Comparison of ENCODE assay signal across 14 cellular contexts in genomic region chr15:75357976-75358673, GRCh38. TPM values are rescaled to one million over a fixed set of nuclear protein-coding genes. Genes with fewer than 3 reads are reported as not detected.
DNase-seq lines count a peak whose midpoint lies in the region; ATAC-seq, FAIRE-seq and TF ChIP-seq lines count a peak whose summit lies in the region.
"Had no signal": no experiment of that assay in that cellular context is flagged by ENCODE, and none has a peak within 500 bp of the region (broad histone marks: within the 10 kb centered on the region; RNA-seq: fewer than 3 reads in every experiment).

No MANE protein-coding gene starts in this region.

- in situ Hi-C loops in HepG2 (cut with HindIII; ENCODE audit: extremely low pct_ligation_motif_present, low pct_unique_long_range_greater_than_20kb) (no loop called here), K562 (cut with MboI) (no loop called here)

- H3K27me3 Mint-ChIP-seq in naive B cell: no peaks in the 10 kb centered on the region
- H3K27me3 Mint-ChIP-seq in activated CD4-positive, alpha-beta memory T cell treated with anti-CD3 and anti-CD28 coated beads, Interleukin-2, amount 10 ng/mL, durations not matched to agents 7 days and 5 days: no peaks in the 10 kb centered on the region
- H3K27me3 Mint-ChIP-seq: B cell; CD4-positive, alpha-beta memory T cell had no signal

- intact Hi-C loops in HepG2 (cut with micrococcal nuclease; ENCODE audit: unreplicated experiment): no loop called here
- intact Hi-C loops in right lobe of liver (cut with DNase I): no loop called here
- intact Hi-C loops in K562 (cut with micrococcal nuclease): no loop called here

- H3K27me3 ChIP-seq in HepG2 (ENCODE audit: control insufficient read depth in 1 of 2, insufficient read depth in 2 of 2, low read length in 2 of 2) (no peaks in the 10 kb centered on the region), right lobe of liver (no peaks in the 10 kb centered on the region), K562 (ENCODE audit: control insufficient read depth in 2 of 2, insufficient read depth in 2 of 2, low read length in 2 of 2) (no peaks in the 10 kb centered on the region; a peak in 1 of 5 replicates)

- no peak overlapping the region for H3K27ac ChIP-seq in HepG2 (ENCODE audit: extremely low read length, insufficient read depth, low read length)
- H3K27ac ChIP-seq in right lobe of liver: no peak overlapping the region
- H3K27ac ChIP-seq in K562 (ENCODE audit: extremely low read depth, low read depth, low read length): no peak overlapping the region
- H3K27ac ChIP-seq: GM23248 had no signal

- 94% methylated on average over 7 of the region's 17 CpGs for WGBS in HepG2 (ENCODE audit: low lambda C conversion rate)
- WGBS in right lobe of liver (ENCODE audit: insufficient coverage, low coverage, low lambda C conversion rate, missing lambda C conversion rate): 90% methylated on average over 10 of the region's 17 CpGs
- 94% methylated on average over 11 of the region's 17 CpGs for WGBS in K562 (ENCODE audit: insufficient coverage, low coverage, missing lambda C conversion rate)

- CTCF ChIA-PET in HepG2 (lab: Yijun Ruan, JAX; ENCODE audit: low intra/inter-chr PET ratio, low total read pairs): no interaction called here
- CTCF ChIA-PET in K562 (lab: Yijun Ruan, JAX; ENCODE audit: low intra/inter-chr PET ratio): no interaction called here
- CTCF ChIA-PET in activated CD4-positive, alpha-beta memory T cell treated with anti-CD3 and anti-CD28 coated beads, Interleukin-2, amount 10 ng/mL, durations not matched to agents 7 days and 5 days (lab: Charles Lee): interaction anchor here (0.7 kb wide), 1 partner anchor 443 kb away, joined by 3 read pairs; no protein-coding TSS in a partner anchor

- H4K20me1 ChIP-seq in HepG2 (ENCODE audit: insufficient read depth, low read length) (no peaks in the 10 kb centered on the region), K562 (replicated peaks; ENCODE audit: control insufficient read depth, insufficient read depth, low read length) (no peaks in the 10 kb centered on the region)

- H3K4me3 ChIP-seq in HepG2 (replicated peaks in 1 of 3; ENCODE audit: insufficient read depth in 1 of 3, low read depth in 2 of 3, low read length in 3 of 3): no peak overlapping the region
- no peak overlapping the region for H3K4me3 ChIP-seq in right lobe of liver
- no peak overlapping the region for H3K4me3 ChIP-seq in K562
- H3K4me3 ChIP-seq: GM23248 had no signal

- TF ChIP-seq CTCF in HepG2 (CRISPR knock-in tag; IDR thresholded peaks at IDR 0.05) (no peak), right lobe of liver (IDR thresholded peaks at IDR 0.05) (no peak), K562 (IDR thresholded peaks at IDR 0.05 in 2 of 3, conservative IDR thresholded peaks at IDR 0.05 in 1 of 3; ENCODE audit: insufficient read depth in 2 of 3, low read depth in 1 of 3, low read length in 3 of 3) (no peak)

- DNase-seq in HepG2 (ENCODE audit: low spot score): no peak
- DNase-seq in right lobe of liver: no peak
- no peak for DNase-seq in K562 (ENCODE audit: extremely low read depth in 1 of 4, low spot score in 3 of 4)
- no peak for DNase-seq in naive B cell
- no peak for DNase-seq in NCI-H2081 (lab: John Stamatoyannopoulos, UW)
- DNase-seq in activated CD4-positive, alpha-beta memory T cell treated with anti-CD3 and anti-CD28 coated beads, Interleukin-2, amount 10 ng/mL, durations not matched to agents 7 days and 5 days: no peak
- DNase-seq: ACHN; C1 segment of cervical spinal cord; CD4-positive, alpha-beta memory T cell; DMS79; GM23248 had no signal

- TF ChIP-seq RAD21 in HepG2 (CRISPR knock-in tag; IDR thresholded peaks at IDR 0.05) (no peak), K562 (CRISPR knock-in tag; conservative IDR thresholded peaks at IDR 0.05 in 1 of 2, IDR thresholded peaks at IDR 0.05 in 1 of 2) (no peak)

- H3K4me1 ChIP-seq in HepG2 (ENCODE audit: insufficient read depth, low read length) (peaks cover 10% of the 10 kb centered on the region), right lobe of liver (peaks cover 0 to 14% (median 7%) of the 10 kb centered on the region in 4 donors), K562 (replicated peaks in 1 of 2; ENCODE audit: control insufficient read depth in 2 of 2, insufficient read depth in 2 of 2, low read length in 2 of 2) (peaks cover 0 to 11% of the 10 kb centered on the region in 2 experiments; a peak in 2 of 5 replicates)

- FAIRE-seq in HepG2 (lab: Jason Lieb, UNC) (no peak), K562 (lab: Jason Lieb, UNC) (no peak)
- FAIRE-seq: GM12891 had no signal

- peak overlapping the region in 1 of 8 donors; percentile 18 for H3K4me3 Mint-ChIP-seq in naive B cell
- no peak overlapping the region for H3K4me3 Mint-ChIP-seq in activated CD4-positive, alpha-beta memory T cell treated with anti-CD3 and anti-CD28 coated beads, Interleukin-2, amount 10 ng/mL, durations not matched to agents 7 days and 5 days
- H3K4me3 Mint-ChIP-seq: B cell; CD4-positive, alpha-beta memory T cell had no signal

- H2AFZ ChIP-seq in HepG2 (ENCODE audit: low read length) (no peak overlapping the region), K562 (ENCODE audit: low read depth, low read length) (no peak overlapping the region)
- H2AFZ ChIP-seq: GM23248 had no signal

- H3K9me3 ChIP-seq in HepG2 (ENCODE audit: low read length) (no peaks in the 10 kb centered on the region), right lobe of liver (no peaks in the 10 kb centered on the region), K562 (replicated peaks; ENCODE audit: control insufficient read depth, insufficient read depth, low read depth, low read length) (no peaks in the 10 kb centered on the region)

- BruUV-seq in HepG2 (replicated peaks; lab: Mats Ljungman, UMichigan) (no TSS peak), K562 (replicated peaks; lab: Mats Ljungman, UMichigan) (no TSS peak)

- H3K9me1 ChIP-seq in K562 (ENCODE audit: control insufficient read depth, insufficient read depth, low read length): peaks cover 3% of the 10 kb centered on the region

- H3K36me3 ChIP-seq in HepG2 (replicated peaks in 1 of 2; ENCODE audit: control insufficient read depth in 1 of 2, insufficient read depth in 2 of 2, low read length in 2 of 2) (peaks cover 14 to 27% of the 10 kb centered on the region in 2 experiments; a peak in 3 of 5 replicates), right lobe of liver (peaks cover 0 to 41% (median 10%) of the 10 kb centered on the region in 4 donors), K562 (ENCODE audit: control insufficient read depth, insufficient read depth, low read length) (peaks cover 69% of the 10 kb centered on the region; the same call in 2 of the 3 replicates)

- no peaks in the 10 kb centered on the region for H3K9me3 Mint-ChIP-seq in naive B cell
- no peaks in the 10 kb centered on the region for H3K9me3 Mint-ChIP-seq in activated CD4-positive, alpha-beta memory T cell treated with anti-CD3 and anti-CD28 coated beads, Interleukin-2, amount 10 ng/mL, durations not matched to agents 7 days and 5 days
- H3K9me3 Mint-ChIP-seq: CD4-positive, alpha-beta memory T cell had no signal

- H3K79me2 ChIP-seq in HepG2 (ENCODE audit: insufficient read depth, low read length) (no peaks in the 10 kb centered on the region), K562 (ENCODE audit: control insufficient read depth, insufficient read depth, low read length) (no peaks in the 10 kb centered on the region)

- peaks cover 0 to 5% (median 0%) of the 10 kb centered on the region in 3 donors for H3K4me1 Mint-ChIP-seq in naive B cell
- peaks cover 4% of the 10 kb centered on the region for H3K4me1 Mint-ChIP-seq in activated CD4-positive, alpha-beta memory T cell treated with anti-CD3 and anti-CD28 coated beads, Interleukin-2, amount 10 ng/mL, durations not matched to agents 7 days and 5 days
- H3K4me1 Mint-ChIP-seq: B cell had no signal

- POLR2A ChIA-PET in HepG2 (lab: Yijun Ruan, JAX): interaction anchor here (0.7 kb wide), 1 partner anchor 12 kb away, joined by 4 read pairs; no protein-coding TSS in a partner anchor
- POLR2A ChIA-PET in K562 (lab: Yijun Ruan, JAX): no interaction called here
- POLR2A ChIA-PET in activated CD4-positive, alpha-beta memory T cell treated with anti-CD3 and anti-CD28 coated beads, Interleukin-2, amount 10 ng/mL, durations not matched to agents 7 days and 5 days (lab: Charles Lee): no interaction called here

- no peaks in the 10 kb centered on the region for H3K36me3 Mint-ChIP-seq in naive B cell
- H3K36me3 Mint-ChIP-seq in activated CD4-positive, alpha-beta memory T cell treated with anti-CD3 and anti-CD28 coated beads, Interleukin-2, amount 10 ng/mL, durations not matched to agents 7 days and 5 days (ENCODE audit: low read depth): peaks cover 21% of the 10 kb centered on the region

- H3K4me2 ChIP-seq in HepG2 (ENCODE audit: low read depth, low read length) (no peak overlapping the region), K562 (ENCODE audit: insufficient read depth, low read length) (no peak overlapping the region)

- TF ChIP-seq EP300 in HepG2 (IDR thresholded peaks at IDR 0.05; ENCODE audit: low read depth in 2 of 2, low read length in 2 of 2) (no peak), HepG2 (CRISPR knock-in tag; IDR thresholded peaks at IDR 0.05; ENCODE audit: borderline replicate concordance) (no peak), K562 (IDR thresholded peaks at IDR 0.05; ENCODE audit: low read length) (no peak)

- H3K9ac ChIP-seq in HepG2 (ENCODE audit: insufficient read depth, low read depth, low read length) (no peak overlapping the region), K562 (ENCODE audit: insufficient read depth in 1 of 2, low read depth in 2 of 2, low read length in 2 of 2) (no peak overlapping the region; a peak in 1 of 4 replicates)
- H3K9ac ChIP-seq: GM23248 had no signal

- ATAC-seq in HepG2 (no peak), right lobe of liver (no peak), K562 (no peak), naive B cell (ENCODE audit: low read depth in 2 of 2) (no peak), HG03097 (IDR thresholded peaks at IDR 0.05; ENCODE audit: low FRiP score, unreplicated experiment) (no peak)

- TF ChIP-seq POLR2A in HepG2 (IDR thresholded peaks at IDR 0.05; ENCODE audit: insufficient read depth in 1 of 2, low read depth in 2 of 2, low read length in 2 of 2) (no peak), right lobe of liver (IDR thresholded peaks at IDR 0.05) (no peak), K562 (conservative IDR thresholded peaks at IDR 0.05) (no peak)

- H3K27ac Mint-ChIP-seq in naive B cell: peak overlapping the region in 4 of 6 donors; percentile 39 to 85 (median 50)
- no peak overlapping the region for H3K27ac Mint-ChIP-seq in activated CD4-positive, alpha-beta memory T cell treated with anti-CD3 and anti-CD28 coated beads, Interleukin-2, amount 10 ng/mL, durations not matched to agents 7 days and 5 days
- H3K27ac Mint-ChIP-seq: B cell had no signal

RNA-seq across cellular contexts. Expression of gene MAN2C1, which starts 10.3 kb away (rescaled TPM):
- total RNA-seq in HepG2 (2016; rRNA removed; fragmentation: Illumina TruSeq; extraction: Trizol) (19.5 and 71.0 TPM in 2 replicates), right lobe of liver (100 to 1,000 TPM in 1 of 6 experiments, 10 to 100 TPM in 5; 45.4 to 120 (median 79.1) TPM), K562 (2014; rRNA removed) (57.9 and 67.5 TPM in 2 replicates), K562 (2014; rRNA removed; fragmentation: Illumina TruSeq; extraction: Trizol) (27.9 and 31.6 TPM in 2 replicates), K562 (2015; rRNA removed; fragmentation: Illumina TruSeq; extraction: Trizol) (40.2 and 42.5 TPM in 2 replicates), K562 (2021) (113 and 120 TPM in 2 replicates)
- 22.6 and 23.0 TPM in 2 replicates for total RNA-seq in HepG2 (2016; cell fraction: cytosol; rRNA removed; fragmentation: Illumina TruSeq; extraction: Trizol; ENCODE audit: low read depth)
- total RNA-seq in HepG2 (2016; cell fraction: insoluble cytoplasmic fraction; rRNA removed; fragmentation: Illumina TruSeq; extraction: Trizol): 18.6 and 68.6 TPM in 2 replicates
- total RNA-seq in HepG2 (2016; cell fraction: membrane; rRNA removed; fragmentation: Illumina TruSeq; extraction: Trizol): 13.2 and 14.6 TPM in 2 replicates
- total RNA-seq in HepG2 (2016; cell fraction: nucleus; rRNA removed; fragmentation: Illumina TruSeq; extraction: Trizol): 97.9 and 121 TPM in 2 replicates
- polyA plus RNA-seq in HepG2 (2011; rRNA removed) (62.6 and 75.6 TPM in 2 replicates), K562 (2011; rRNA removed) (39.9 and 91.5 TPM in 2 replicates), K562 (2014; fragmentation: Illumina TruSeq; extraction: Trizol) (38.4 and 56.1 TPM in 2 replicates), K562 (2014; fragmentation: Nextera tagmentation; extraction: Ambion mirVana) (1 to 10 TPM; 2.0 TPM), K562 (2014; rRNA removed) (101 and 141 TPM in 2 replicates), naive B cell (ENCODE audit: low read depth in 6 of 6) (10 to 100 TPM in 4 of 6 donors, 1 to 10 TPM in 2; 8.9 to 19.4 (median 14.1) TPM)
- polyA plus RNA-seq in HepG2 (2011; cell fraction: cytosol; rRNA removed): 13.2 and 22.4 TPM in 2 replicates
- 865 and 1,137 TPM in 2 replicates for polyA plus RNA-seq in HepG2 (2011; cell fraction: nucleus; rRNA removed)
- polyA plus RNA-seq in HepG2 (2012): 75.9 and 76.2 TPM in 2 replicates
- 1.8 and 2.8 TPM in 2 replicates for polyA plus RNA-seq in HepG2 (2016; cell fraction: cytosol; fragmentation: Illumina TruSeq; extraction: Trizol; ENCODE audit: low read depth)
- polyA plus RNA-seq in HepG2 (2016; cell fraction: insoluble cytoplasmic fraction; fragmentation: Illumina TruSeq; extraction: Trizol; ENCODE audit: low read depth): 13.7 and 14.4 TPM in 2 replicates
- 3.1 and 3.3 TPM in 2 replicates for polyA plus RNA-seq in HepG2 (2016; cell fraction: membrane; fragmentation: Illumina TruSeq; extraction: Trizol; ENCODE audit: low read depth)
- polyA plus RNA-seq in HepG2 (2016; cell fraction: nucleus; fragmentation: Illumina TruSeq; extraction: Trizol; ENCODE audit: insufficient read depth, low read depth): 278 and 324 TPM in 2 replicates
- 124 and 148 TPM in 2 replicates for polyA minus RNA-seq in HepG2 (2011; rRNA and poly(A)+ RNA removed; ENCODE audit: low replicate concordance)
- 16.0 and 22.9 TPM in 2 replicates for polyA minus RNA-seq in HepG2 (2011; cell fraction: cytosol; rRNA and poly(A)+ RNA removed)
- polyA minus RNA-seq in HepG2 (2011; cell fraction: nucleus; rRNA and poly(A)+ RNA removed): 169 and 181 TPM in 2 replicates
- 633 and 1,544 TPM in 2 replicates for total RNA-seq in K562 (2011; cell fraction: chromatin; rRNA removed; ENCODE audit: low replicate concordance)
- total RNA-seq in K562 (2011; cell fraction: nucleolus; rRNA removed): 797 and 878 TPM in 2 replicates
- total RNA-seq in K562 (2011; cell fraction: nucleoplasm; rRNA removed): 564 and 599 TPM in 2 replicates
- polyA plus RNA-seq in K562 (2011; cell fraction: cytosol; rRNA removed): 30.2 and 49.4 TPM in 2 replicates
- polyA plus RNA-seq in K562 (2011; cell fraction: nucleus; rRNA removed): 857 and 879 TPM in 2 replicates
- polyA plus RNA-seq in K562 (2012): 81.4 and 162 TPM in 2 replicates
- 29.4 and 33.9 TPM in 2 replicates for polyA minus RNA-seq in K562 (2011; rRNA and poly(A)+ RNA removed)
- 23.8 and 30.6 TPM in 2 replicates for polyA minus RNA-seq in K562 (2011; cell fraction: cytosol; rRNA and poly(A)+ RNA removed)
- 176 and 218 TPM in 2 replicates for polyA minus RNA-seq in K562 (2011; cell fraction: nucleus; rRNA and poly(A)+ RNA removed)
- 100 to 1,000 TPM; 174 to 196 TPM for total RNA-seq in activated CD4-positive, alpha-beta memory T cell treated with anti-CD3 and anti-CD28 coated beads, Interleukin-2, amount 10 ng/mL, durations not matched to agents 7 days and 5 days

RNA-seq across cellular contexts. Expression of gene NEIL1, which starts 11.3 kb away (rescaled TPM):
- 3.7 and 10.4 TPM in 2 replicates for total RNA-seq in HepG2 (2016; rRNA removed; fragmentation: Illumina TruSeq; extraction: Trizol)
- total RNA-seq in HepG2 (2016; cell fraction: cytosol; rRNA removed; fragmentation: Illumina TruSeq; extraction: Trizol; ENCODE audit: low read depth): 1.4 and 1.7 TPM in 2 replicates
- 3.3 and 9.7 TPM in 2 replicates for total RNA-seq in HepG2 (2016; cell fraction: insoluble cytoplasmic fraction; rRNA removed; fragmentation: Illumina TruSeq; extraction: Trizol)
- total RNA-seq in HepG2 (2016; cell fraction: membrane; rRNA removed; fragmentation: Illumina TruSeq; extraction: Trizol): 1.2 and 1.6 TPM in 2 replicates
- total RNA-seq in HepG2 (2016; cell fraction: nucleus; rRNA removed; fragmentation: Illumina TruSeq; extraction: Trizol): 11.2 and 13.2 TPM in 2 replicates
- 15.5 and 20.8 TPM in 2 replicates for polyA plus RNA-seq in HepG2 (2011; rRNA removed)
- 2.3 and 5.2 TPM in 2 replicates for polyA plus RNA-seq in HepG2 (2011; cell fraction: cytosol; rRNA removed)
- polyA plus RNA-seq in HepG2 (2011; cell fraction: nucleus; rRNA removed): 173 and 186 TPM in 2 replicates
- 12.7 and 12.8 TPM in 2 replicates for polyA plus RNA-seq in HepG2 (2012)
- 0.59 and 0.62 TPM in 2 replicates for polyA plus RNA-seq in HepG2 (2016; cell fraction: cytosol; fragmentation: Illumina TruSeq; extraction: Trizol; ENCODE audit: low read depth)
- 2.5 and 3.3 TPM in 2 replicates for polyA plus RNA-seq in HepG2 (2016; cell fraction: insoluble cytoplasmic fraction; fragmentation: Illumina TruSeq; extraction: Trizol; ENCODE audit: low read depth)
- polyA plus RNA-seq in HepG2 (2016; cell fraction: membrane; fragmentation: Illumina TruSeq; extraction: Trizol; ENCODE audit: low read depth): 0.81 and 1.0 TPM in 2 replicates
- 42.4 and 44.3 TPM in 2 replicates for polyA plus RNA-seq in HepG2 (2016; cell fraction: nucleus; fragmentation: Illumina TruSeq; extraction: Trizol; ENCODE audit: insufficient read depth, low read depth)
- polyA minus RNA-seq in HepG2 (2011; rRNA and poly(A)+ RNA removed; ENCODE audit: low replicate concordance): 3.1 and 11.3 TPM in 2 replicates
- polyA minus RNA-seq in HepG2 (2011; cell fraction: cytosol; rRNA and poly(A)+ RNA removed): 2.1 and 3.2 TPM in 2 replicates
- polyA minus RNA-seq in HepG2 (2011; cell fraction: nucleus; rRNA and poly(A)+ RNA removed): 13.9 and 19.4 TPM in 2 replicates
- 10 to 100 TPM; 16.6 to 32.7 (median 23.7) TPM for total RNA-seq in right lobe of liver
- total RNA-seq in K562 (2011; cell fraction: chromatin; rRNA removed; ENCODE audit: low replicate concordance): 11.2 and 20.7 TPM in 2 replicates
- total RNA-seq in K562 (2011; cell fraction: nucleolus; rRNA removed): 8.3 and 11.8 TPM in 2 replicates
- 11.4 and 13.4 TPM in 2 replicates for total RNA-seq in K562 (2011; cell fraction: nucleoplasm; rRNA removed)
- 2.5 and 3.2 TPM in 2 replicates for total RNA-seq in K562 (2014; rRNA removed)
- total RNA-seq in K562 (2014; rRNA removed; fragmentation: Illumina TruSeq; extraction: Trizol): 0.80 and 1.4 TPM in 2 replicates
- 1.6 and 2.4 TPM in 2 replicates for total RNA-seq in K562 (2015; rRNA removed; fragmentation: Illumina TruSeq; extraction: Trizol)
- total RNA-seq in K562 (2021): 3.7 and 4.9 TPM in 2 replicates
- polyA plus RNA-seq in K562 (2011; rRNA removed): 4.3 and 6.1 TPM in 2 replicates
- 3.5 and 5.2 TPM in 2 replicates for polyA plus RNA-seq in K562 (2011; cell fraction: cytosol; rRNA removed)
- 46.3 and 51.2 TPM in 2 replicates for polyA plus RNA-seq in K562 (2011; cell fraction: nucleus; rRNA removed)
- polyA plus RNA-seq in K562 (2012): 5.2 and 14.4 TPM in 2 replicates
- 1.7 and 3.1 TPM in 2 replicates for polyA plus RNA-seq in K562 (2014; fragmentation: Illumina TruSeq; extraction: Trizol)
- under 1 TPM; 0.14 to 0.28 TPM for polyA plus RNA-seq in K562 (2014; fragmentation: Nextera tagmentation; extraction: Ambion mirVana)
- 4.0 and 7.1 TPM in 2 replicates for polyA plus RNA-seq in K562 (2014; rRNA removed)
- polyA minus RNA-seq in K562 (2011; rRNA and poly(A)+ RNA removed): 0.32 and 1.8 TPM in 2 replicates
- polyA minus RNA-seq in K562 (2011; cell fraction: cytosol; rRNA and poly(A)+ RNA removed): 1.5 TPM in 1 of 2 replicates, not detected in the other
- 7.0 and 9.9 TPM in 2 replicates for polyA minus RNA-seq in K562 (2011; cell fraction: nucleus; rRNA and poly(A)+ RNA removed)
- 10 to 100 TPM; 16.7 to 59.2 (median 31.7) TPM for polyA plus RNA-seq in naive B cell (ENCODE audit: low read depth in 6 of 6)
- 1 to 10 TPM; 6.9 to 7.0 TPM for total RNA-seq in activated CD4-positive, alpha-beta memory T cell treated with anti-CD3 and anti-CD28 coated beads, Interleukin-2, amount 10 ng/mL, durations not matched to agents 7 days and 5 days

RNA-seq across cellular contexts. Expression of gene COMMD4, which starts 22.3 kb away (rescaled TPM):
- total RNA-seq in HepG2 (2016; rRNA removed; fragmentation: Illumina TruSeq; extraction: Trizol): 89.9 and 106 TPM in 2 replicates
- 17.5 and 17.7 TPM in 2 replicates for total RNA-seq in HepG2 (2016; cell fraction: cytosol; rRNA removed; fragmentation: Illumina TruSeq; extraction: Trizol; ENCODE audit: low read depth)
- total RNA-seq in HepG2 (2016; cell fraction: insoluble cytoplasmic fraction; rRNA removed; fragmentation: Illumina TruSeq; extraction: Trizol): 89.8 and 123 TPM in 2 replicates
- 25.0 and 27.3 TPM in 2 replicates for total RNA-seq in HepG2 (2016; cell fraction: membrane; rRNA removed; fragmentation: Illumina TruSeq; extraction: Trizol)
- 47.4 and 48.2 TPM in 2 replicates for total RNA-seq in HepG2 (2016; cell fraction: nucleus; rRNA removed; fragmentation: Illumina TruSeq; extraction: Trizol)
- 45.8 and 48.8 TPM in 2 replicates for polyA plus RNA-seq in HepG2 (2011; rRNA removed)
- 65.2 and 112 TPM in 2 replicates for polyA plus RNA-seq in HepG2 (2011; cell fraction: cytosol; rRNA removed)
- polyA plus RNA-seq in HepG2 (2011; cell fraction: nucleus; rRNA removed): 131 and 137 TPM in 2 replicates
- polyA plus RNA-seq in HepG2 (2012): 24.2 and 36.2 TPM in 2 replicates
- polyA plus RNA-seq in HepG2 (2016; cell fraction: cytosol; fragmentation: Illumina TruSeq; extraction: Trizol; ENCODE audit: low read depth): 18.7 and 20.0 TPM in 2 replicates
- polyA plus RNA-seq in HepG2 (2016; cell fraction: insoluble cytoplasmic fraction; fragmentation: Illumina TruSeq; extraction: Trizol; ENCODE audit: low read depth): 103 and 109 TPM in 2 replicates
- 24.2 and 25.0 TPM in 2 replicates for polyA plus RNA-seq in HepG2 (2016; cell fraction: membrane; fragmentation: Illumina TruSeq; extraction: Trizol; ENCODE audit: low read depth)
- 99.3 and 104 TPM in 2 replicates for polyA plus RNA-seq in HepG2 (2016; cell fraction: nucleus; fragmentation: Illumina TruSeq; extraction: Trizol; ENCODE audit: insufficient read depth, low read depth)
- 34.3 and 108 TPM in 2 replicates for polyA minus RNA-seq in HepG2 (2011; rRNA and poly(A)+ RNA removed; ENCODE audit: low replicate concordance)
- polyA minus RNA-seq in HepG2 (2011; cell fraction: cytosol; rRNA and poly(A)+ RNA removed): 10.2 and 20.8 TPM in 2 replicates
- polyA minus RNA-seq in HepG2 (2011; cell fraction: nucleus; rRNA and poly(A)+ RNA removed): 8.6 and 10.4 TPM in 2 replicates
- 10 to 100 TPM; 25.6 to 57.0 (median 41.6) TPM for total RNA-seq in right lobe of liver
- 37.7 and 74.6 TPM in 2 replicates for total RNA-seq in K562 (2011; cell fraction: chromatin; rRNA removed; ENCODE audit: low replicate concordance)
- 69.5 and 77.8 TPM in 2 replicates for total RNA-seq in K562 (2011; cell fraction: nucleolus; rRNA removed)
- 44.1 and 45.0 TPM in 2 replicates for total RNA-seq in K562 (2011; cell fraction: nucleoplasm; rRNA removed)
- total RNA-seq in K562 (2014; rRNA removed): 137 and 140 TPM in 2 replicates
- total RNA-seq in K562 (2014; rRNA removed; fragmentation: Illumina TruSeq; extraction: Trizol): 35.6 and 50.0 TPM in 2 replicates
- 63.2 and 63.9 TPM in 2 replicates for total RNA-seq in K562 (2015; rRNA removed; fragmentation: Illumina TruSeq; extraction: Trizol)
- total RNA-seq in K562 (2021): 104 and 112 TPM in 2 replicates
- 77.1 and 77.6 TPM in 2 replicates for polyA plus RNA-seq in K562 (2011; rRNA removed)
- polyA plus RNA-seq in K562 (2011; cell fraction: cytosol; rRNA removed): 125 and 225 TPM in 2 replicates
- polyA plus RNA-seq in K562 (2011; cell fraction: nucleus; rRNA removed): 190 and 266 TPM in 2 replicates
- polyA plus RNA-seq in K562 (2012): 85.8 and 110 TPM in 2 replicates
- 43.9 and 64.1 TPM in 2 replicates for polyA plus RNA-seq in K562 (2014; fragmentation: Illumina TruSeq; extraction: Trizol)
- polyA plus RNA-seq in K562 (2014; fragmentation: Nextera tagmentation; extraction: Ambion mirVana): 10 to 100 TPM; 20.4 to 39.2 TPM
- 124 and 138 TPM in 2 replicates for polyA plus RNA-seq in K562 (2014; rRNA removed)
- polyA minus RNA-seq in K562 (2011; rRNA and poly(A)+ RNA removed): 19.7 and 25.0 TPM in 2 replicates
- polyA minus RNA-seq in K562 (2011; cell fraction: cytosol; rRNA and poly(A)+ RNA removed): 25.5 and 34.4 TPM in 2 replicates
- 14.5 and 15.6 TPM in 2 replicates for polyA minus RNA-seq in K562 (2011; cell fraction: nucleus; rRNA and poly(A)+ RNA removed)
- polyA plus RNA-seq in naive B cell (ENCODE audit: low read depth in 6 of 6): 10 to 100 TPM; 27.1 to 47.4 (median 37.9) TPM
- total RNA-seq in activated CD4-positive, alpha-beta memory T cell treated with anti-CD3 and anti-CD28 coated beads, Interleukin-2, amount 10 ng/mL, durations not matched to agents 7 days and 5 days: 10 to 100 TPM; 87.8 to 91.0 TPM

Comparison
In these comparisons a context has a peak if more than half of its experiments do, and no peak if none do; other contexts are left out.
1. Of the 241 proteins assayed by ChIP-seq in both HepG2 and K562: peak only in HepG2: none; only in K562: POLR2G; in both: none; in neither: 240.